ENCODE assay signal across 12 cellular contexts in genomic region chr4:125432078-125432477, GRCh38.
DNase-seq lines count a peak whose midpoint lies in the region; ATAC-seq lines count a peak whose summit lies in the region.
"Had no signal": no experiment of that assay in that cellular context is flagged by ENCODE, and none has a peak within 500 bp of the region (broad histone marks: within the 10 kb centered on the region; RNA-seq: fewer than 3 reads in every experiment).

No MANE protein-coding gene starts in this region.

- H2AK5ac ChIP-seq in mesendoderm (ENCODE audit: low read length) = no peak overlapping the region

- H3K18ac ChIP-seq in mesendoderm (ENCODE audit: low read length) = no peak overlapping the region

- H3K27ac ChIP-seq in mesendoderm (ENCODE audit: low read depth, low read length) = no peak overlapping the region

- no peak overlapping the region for H2BK120ac ChIP-seq in mesendoderm (ENCODE audit: low read depth, low read length)

- no peak overlapping the region for H3K56ac ChIP-seq in mesendoderm (ENCODE audit: low read length)

- no peaks in the 10 kb centered on the region for H3K79me2 ChIP-seq in mesendoderm (ENCODE audit: control insufficient read depth, insufficient read depth, low read length)

- no peak overlapping the region for H4K5ac ChIP-seq in mesendoderm (ENCODE audit: low read length)

- no peak overlapping the region for H3K4me3 ChIP-seq in mesendoderm (ENCODE audit: low read length)

- DNase-seq in EH (ENCODE audit: low read depth) = peak; percentile 35
- DNase-seq in RKO (ENCODE audit: low spot score) = peak; percentile 0
- DNase-seq in fibroblast of gingiva (ENCODE audit: low read depth) = peak; percentile 8
- DNase-seq in mesendoderm = peak; percentile 88
- DNase-seq in NCI-H1092 (lab: John Stamatoyannopoulos, UW) = no peak
- no peak for DNase-seq in activated effector memory CD4-positive, alpha-beta T cell treated with anti-CD3 and anti-CD28 coated beads, Interleukin-2, amount 50 U/mL, for 16 hours
- DNase-seq: activated CD4-positive, CD25-positive, alpha-beta regulatory T cell treated with anti-CD3 and anti-CD28 coated beads, Interleukin-2, amount 50 U/mL, for 72 hours; COR-L47; left colon; retina had no signal

- H3K9ac ChIP-seq in mesendoderm (ENCODE audit: low read length) = no peak overlapping the region

- H4K8ac ChIP-seq in mesendoderm (ENCODE audit: low read depth, low read length) = no peak overlapping the region

- H3K4me2 ChIP-seq in mesendoderm (ENCODE audit: low read length) = no peak overlapping the region

- H3K4ac ChIP-seq in mesendoderm (ENCODE audit: low read depth, low read length) = no peak overlapping the region

- no peaks in the 10 kb centered on the region for H3K79me1 ChIP-seq in mesendoderm (ENCODE audit: low read length)

- H3K23ac ChIP-seq in mesendoderm (ENCODE audit: low read length) = no peak overlapping the region

- H3K4me1 ChIP-seq in mesendoderm (ENCODE audit: control insufficient read depth, low read depth, low read length) = no peaks in the 10 kb centered on the region

- H2BK15ac ChIP-seq in mesendoderm (replicated peaks; ENCODE audit: low read depth) = no peak overlapping the region

- H3K27me3 ChIP-seq in mesendoderm (ENCODE audit: insufficient read depth, low read length, poor library complexity) = no peaks in the 10 kb centered on the region

- no peak for ATAC-seq in activated CD4-positive, CD25-positive, alpha-beta regulatory T cell treated with anti-CD3 and anti-CD28 coated beads, Interleukin-2, amount 50 U/mL, for 24 hours
- no peak for ATAC-seq in GM21825 (IDR thresholded peaks at IDR 0.05; ENCODE audit: unreplicated experiment)
- ATAC-seq: left colon had no signal

- no peaks in the 10 kb centered on the region for H3K36me3 ChIP-seq in mesendoderm (ENCODE audit: control insufficient read depth, insufficient read depth, low read length)

- WGBS in mesendoderm (ENCODE audit: extremely low coverage, insufficient coverage, low lambda C conversion rate) = no CpG with 5 or more reads among the region's 2 CpGs

- H2BK5ac ChIP-seq in mesendoderm (ENCODE audit: low read length) = no peak overlapping the region

Comparison
In these comparisons a context has a peak if more than half of its experiments do, and no peak if none do; other contexts are left out.
1. DNase-seq: peak in EH (single experiment), RKO (single experiment), fibroblast of gingiva (single experiment) and mesendoderm (single experiment); none in NCI-H1092 (single experiment) and activated effector memory CD4-positive, alpha-beta T cell treated with anti-CD3 and anti-CD28 coated beads, Interleukin-2, amount 50 U/mL, for 16 hours (single experiment).